25 cellular contexts compared by ENCODE assay signal in the genomic region with DNA sequence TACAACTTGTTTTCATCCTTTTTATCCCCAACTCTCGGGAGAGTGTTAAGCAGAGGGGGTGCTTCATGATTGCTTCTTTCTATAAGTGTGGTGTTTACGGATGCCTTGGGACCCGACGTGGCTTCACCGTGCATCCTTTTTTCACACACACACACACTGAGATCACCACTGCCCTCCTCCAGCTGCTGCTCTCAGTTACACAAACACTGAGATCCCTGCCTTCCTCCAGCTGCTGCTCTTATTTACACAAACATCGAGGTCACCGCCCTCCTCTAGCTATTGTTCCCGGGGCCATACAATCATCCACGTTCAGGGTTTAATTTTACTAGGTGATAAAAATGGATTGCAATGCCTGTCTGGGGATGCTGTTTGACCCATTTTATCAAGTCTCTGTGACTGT.
DNase-seq lines count a peak whose midpoint lies in the region; ATAC-seq lines count a peak whose summit lies in the region.
"Had no signal": no experiment of that assay in that cellular context is flagged by ENCODE, and none has a peak within 500 bp of the region (broad histone marks: within the 10 kb centered on the region; RNA-seq: fewer than 3 reads in every experiment).

No MANE protein-coding gene starts in this region.

- no peak overlapping the region for H2BK5ac ChIP-seq in mesenchymal stem cell (ENCODE audit: low read depth, low read length, poor library complexity, severe bottlenecking)

- no peaks in the 10 kb centered on the region for H3K9me3 ChIP-seq in mesenchymal stem cell (ENCODE audit: control insufficient read depth, low read length)
- H3K9me3 ChIP-seq: BLaER1 treated with 17β-estradiol and CSF1 and Interleukin-3, amounts not matched to agents 10 nM and 100 nM; colonic mucosa; testis; vagina had no signal

- H3K36me3 ChIP-seq in mesenchymal stem cell (ENCODE audit: control insufficient read depth in 1 of 2, insufficient read depth in 2 of 2, low read depth in 1 of 2, low read length in 2 of 2), result no peaks in the 10 kb centered on the region
- H3K36me3 ChIP-seq: BLaER1 treated with 17β-estradiol and CSF1 and Interleukin-3, amounts not matched to agents 10 nM and 100 nM; colonic mucosa; vagina had no signal

- H2BK120ac ChIP-seq in mesenchymal stem cell (ENCODE audit: low read depth, low read length), result no peak overlapping the region

- H3K27me3 ChIP-seq in mesenchymal stem cell (ENCODE audit: control insufficient read depth in 1 of 2, insufficient read depth in 1 of 2, low read length in 2 of 2), result peaks cover 0 to 8% of the 10 kb centered on the region in 2 experiments
- H3K27me3 ChIP-seq: BLaER1 treated with 17β-estradiol and CSF1 and Interleukin-3, amounts not matched to agents 10 nM and 100 nM; testis; vagina had no signal

- H4K91ac ChIP-seq in mesenchymal stem cell (ENCODE audit: low read length), result no peak overlapping the region

- H2BK15ac ChIP-seq in mesenchymal stem cell (ENCODE audit: low read depth, poor library complexity, severe bottlenecking), result no peak overlapping the region

- H3K4me2 ChIP-seq in mesenchymal stem cell (ENCODE audit: low read length, poor library complexity, severe bottlenecking), result no peak overlapping the region
- H3K4me2 ChIP-seq: BLaER1 treated with 17β-estradiol and CSF1 and Interleukin-3, amounts not matched to agents 10 nM and 100 nM had no signal

- no peak overlapping the region for H3K27ac ChIP-seq in mesenchymal stem cell (ENCODE audit: low read length, poor library complexity, severe bottlenecking)
- H3K27ac ChIP-seq: BLaER1 treated with 17β-estradiol and CSF1 and Interleukin-3, amounts not matched to agents 10 nM and 100 nM; colonic mucosa; testis; vagina had no signal

- H3K18ac ChIP-seq in mesenchymal stem cell (ENCODE audit: low read depth in 1 of 2, low read length in 2 of 2), result no peak overlapping the region

- peak; percentile 7 for DNase-seq in NCI-H2196 (lab: John Stamatoyannopoulos, UW; ENCODE audit: unreplicated experiment)
- DNase-seq in NCI-H2196 treated with DMSO at 0.1 percent for 48 hours (lab: John Stamatoyannopoulos, UW; ENCODE audit: unreplicated experiment), result no peak
- peak; percentile 18 for DNase-seq in LHCN-M2 (ENCODE audit: low read depth)
- DNase-seq in NCI-H69 (lab: John Stamatoyannopoulos, UW), result peak; percentile 85
- peak; percentile 13 for DNase-seq in mesenchymal stem cell
- no peak for DNase-seq in cerebellum (ENCODE audit: low spot score)
- DNase-seq: activated B cell treated with CpG ODN at 0.5 μM for 24 hours; activated CD4-positive, alpha-beta memory T cell treated with anti-CD3 and anti-CD28 coated beads, Interleukin-2, amount 10 ng/mL, durations not matched to agents 7 days and 5 days; activated gamma-delta T cell treated with Interleukin-2 at 50 U/mL for 16 hours; activated T-cell treated with anti-CD3 and anti-CD28 coated beads for 4 hours; Calu3; colonic mucosa; effector memory CD8-positive, alpha-beta T cell; HCEC 1CT; hypothalamus; NCI-H187 treated with DMSO at 0.1 percent for 48 hours; T1000; testis had no signal

- H3K23ac ChIP-seq in mesenchymal stem cell (ENCODE audit: low read length in 2 of 2), result no peak overlapping the region

- no peak for ATAC-seq in GM21825 (IDR thresholded peaks at IDR 0.05; ENCODE audit: unreplicated experiment)
- no peak for ATAC-seq in GM21447 (IDR thresholded peaks at IDR 0.05; ENCODE audit: unreplicated experiment)
- ATAC-seq: effector memory CD8-positive, alpha-beta T cell; esophagus mucosa; K562; natural killer cell treated with Interleukin-12 subunit alpha and Interleukin-12 subunit beta and Interleukin-15 and Interleukin-18, amount 100 ng/mL, for 72 hours had no signal

- H3K79me1 ChIP-seq in mesenchymal stem cell (replicated peaks; ENCODE audit: low read length, poor library complexity, severe bottlenecking), result no peaks in the 10 kb centered on the region

- H3K4ac ChIP-seq in mesenchymal stem cell (ENCODE audit: low read depth in 1 of 2, low read length in 2 of 2), result no peak overlapping the region

- H3K9ac ChIP-seq in mesenchymal stem cell (ENCODE audit: low read length), result no peak overlapping the region
- H3K9ac ChIP-seq: BLaER1 treated with 17β-estradiol and CSF1 and Interleukin-3, amounts not matched to agents 10 nM and 100 nM had no signal

- no peak overlapping the region for H2BK12ac ChIP-seq in mesenchymal stem cell (ENCODE audit: low read length in 2 of 2)

- H4K8ac ChIP-seq in mesenchymal stem cell (ENCODE audit: low read length), result no peak overlapping the region

- no peak overlapping the region for H2AK5ac ChIP-seq in mesenchymal stem cell (ENCODE audit: low read length, severe bottlenecking)

- H3K4me3 ChIP-seq in mesenchymal stem cell (ENCODE audit: insufficient read depth in 1 of 2, low read depth in 1 of 2, low read length in 2 of 2), result no peak overlapping the region
- H3K4me3 ChIP-seq: BLaER1 treated with 17β-estradiol and CSF1 and Interleukin-3, amounts not matched to agents 10 nM and 100 nM; colonic mucosa; K562; testis; vagina had no signal

- H2AFZ ChIP-seq in mesenchymal stem cell (ENCODE audit: low read depth, low read length), result peak overlapping the region; percentile 4

- no peak overlapping the region for H3K14ac ChIP-seq in mesenchymal stem cell (ENCODE audit: low read length in 2 of 2)

- H3K4me1 ChIP-seq in mesenchymal stem cell (ENCODE audit: control insufficient read depth, insufficient read depth, low read depth, low read length), result peaks cover 1% of the 10 kb centered on the region
- H3K4me1 ChIP-seq: BLaER1 treated with 17β-estradiol and CSF1 and Interleukin-3, amounts not matched to agents 10 nM and 100 nM; colonic mucosa; testis; vagina had no signal

- 44% methylated on average over 4 of the region's 9 CpGs for WGBS in mesenchymal stem cell

Comparison
In these comparisons a context has a peak if more than half of its experiments do, and no peak if none do; other contexts are left out.
1. DNase-seq: peak in NCI-H2196 (single experiment), LHCN-M2 (single experiment), NCI-H69 (single experiment) and mesenchymal stem cell (single experiment); none in NCI-H2196 treated with DMSO at 0.1 percent for 48 hours (single experiment) and cerebellum (single experiment).